8 cellular contexts compared by ENCODE assay signal in genomic region chr14:96797943-96798349, GRCh38. TPM values are rescaled to one million over a fixed set of nuclear protein-coding genes. Genes with fewer than 3 reads are reported as not detected.
DNase-seq lines count a peak whose midpoint lies in the region; ATAC-seq and TF ChIP-seq lines count a peak whose summit lies in the region.

No MANE protein-coding gene starts in this region.

- peak overlapping the region; percentile 56; the same call in 1 of the 2 replicates for H3K56ac ChIP-seq in IMR-90 (ENCODE audit: extremely low read depth, insufficient read depth, low read length)

- no peak overlapping the region for H2BK15ac ChIP-seq in IMR-90 (ENCODE audit: low read depth, low read length)

- no peak overlapping the region for H2BK5ac ChIP-seq in IMR-90 (ENCODE audit: low read depth, low read length, poor library complexity, severe bottlenecking)

- intact Hi-C loops in IMR-90 (cut with micrococcal nuclease) = loop anchor here (2.0 kb wide), 1 partner anchor 55 kb away; no protein-coding TSS in a partner anchor
- intact Hi-C loops in activated T-helper 2 cell treated with anti-CD3 and anti-CD28 coated beads, Interferon-gamma antibody, Interleukin-2, Interleukin-4, amounts not matched to agents 10 μg/mL and 5 μg/mL and 100 μg/mL, durations not matched to agents 14 hours and 24 hours and 36 hours (cut with micrococcal nuclease) = loop anchor here (5.0 kb wide), 1 partner anchor 54 kb away; no protein-coding TSS in a partner anchor
- intact Hi-C loops in left lung (cut with DNase I) = no loop called here

- peaks cover 19 to 22% of the 10 kb centered on the region in 2 experiments for H3K79me1 ChIP-seq in IMR-90 (ENCODE audit: low read depth in 1 of 2, low read length in 2 of 2)

- peak overlapping the region; percentile 15 to 68; a peak in 2 of 4 replicates for H4K8ac ChIP-seq in IMR-90 (ENCODE audit: low read depth in 2 of 2, low read length in 2 of 2)

- no peak overlapping the region for H2BK20ac ChIP-seq in IMR-90 (ENCODE audit: low read depth, low read length)

- in situ Hi-C loops in IMR-90 (cut with MboI; ENCODE audit: low sequenced_read_pairs) = no loop called here

- DNase-seq in NCI-H146 (lab: John Stamatoyannopoulos, UW) (peak; percentile 18), NCI-H146 treated with DMSO at 0.1 percent for 48 hours (lab: John Stamatoyannopoulos, UW; ENCODE audit: unreplicated experiment) (no peak), IMR-90 (no peak), left lung (peak in 1 of 2 donors; percentile 77), type B pancreatic cell (ENCODE audit: extremely low spot score, unreplicated experiment) (no peak), COLO829 (ENCODE audit: low spot score) (no peak)
- no peak for DNase-seq in activated T-helper 2 cell treated with anti-CD3 and anti-CD28 coated beads, Interferon-gamma antibody, Interleukin-2, Interleukin-4, amounts not matched to agents 10 μg/mL and 5 μg/mL and 100 μg/mL, durations not matched to agents 14 hours and 24 hours and 36 hours (ENCODE audit: low spot score)

- WGBS in IMR-90 (ENCODE audit: extremely low coverage in 2 of 2, insufficient read length in 1 of 2), 2 experiments = no CpG with 5 or more reads among the region's 16 CpGs

- H3K36me3 ChIP-seq in IMR-90 (ENCODE audit: control insufficient read depth, insufficient read depth, low read length) (no peaks in the 10 kb centered on the region), left lung (no peaks in the 10 kb centered on the region)

- peak overlapping the region; percentile 40; the same call in 1 of the 2 replicates for H3K23ac ChIP-seq in IMR-90 (ENCODE audit: low read depth, low read length)

- H3K4me3 ChIP-seq in IMR-90 (ENCODE audit: insufficient read depth, low read depth, low read length) = peak overlapping the region; percentile 67
- H3K4me3 ChIP-seq in left lung = peak overlapping the region; percentile 65 to 83

- H3K27ac Mint-ChIP-seq in activated T-helper 2 cell treated with anti-CD3 and anti-CD28 coated beads, Interferon-gamma antibody, Interleukin-2, Interleukin-4, amounts not matched to agents 10 μg/mL and 5 μg/mL and 100 μg/mL, durations not matched to agents 14 hours and 24 hours and 36 hours = peak overlapping the region; percentile 80
- peak overlapping the region; percentile 84 for H3K27ac Mint-ChIP-seq in type B pancreatic cell

- ATAC-seq in GM21367 (IDR thresholded peaks at IDR 0.05; ENCODE audit: unreplicated experiment) (peak; percentile 19), IMR-90 (ENCODE audit: low read depth) (no peak), left lung (no peak)

- H4K5ac ChIP-seq in IMR-90 (ENCODE audit: low read depth, low read length) = no peak overlapping the region

- no peak overlapping the region for H3K18ac ChIP-seq in IMR-90 (ENCODE audit: low read depth, low read length)

- no peak overlapping the region for H3K14ac ChIP-seq in IMR-90 (replicated peaks; ENCODE audit: low read depth, low read length)

- H3K27me3 ChIP-seq in IMR-90 (ENCODE audit: control insufficient read depth, insufficient read depth, low read length) (no peaks in the 10 kb centered on the region), left lung (no peaks in the 10 kb centered on the region)

- no peak for TF ChIP-seq POLR2A in IMR-90 (IDR thresholded peaks at IDR 0.05; ENCODE audit: low read depth, low read length)

- H3K27ac ChIP-seq in IMR-90 (ENCODE audit: insufficient read depth, low read length) (peak overlapping the region; percentile 39; the same call in 1 of the 2 replicates), left lung (peak overlapping the region in 1 of 2 donors; percentile 54)

- peaks cover 33% of the 10 kb centered on the region for H3K4me1 Mint-ChIP-seq in activated T-helper 2 cell treated with anti-CD3 and anti-CD28 coated beads, Interferon-gamma antibody, Interleukin-2, Interleukin-4, amounts not matched to agents 10 μg/mL and 5 μg/mL and 100 μg/mL, durations not matched to agents 14 hours and 24 hours and 36 hours (ENCODE audit: low read depth)
- H3K4me1 Mint-ChIP-seq in type B pancreatic cell (ENCODE audit: unreplicated experiment) = peaks cover 13% of the 10 kb centered on the region

- H3K4me1 ChIP-seq in IMR-90 (ENCODE audit: control insufficient read depth, insufficient read depth, low read length) (no peaks in the 10 kb centered on the region), left lung (peaks cover 11 to 23% of the 10 kb centered on the region in 2 donors)

- no peaks in the 10 kb centered on the region for H3K9me1 ChIP-seq in IMR-90 (ENCODE audit: insufficient read depth, low read length)

- peaks cover 11% of the 10 kb centered on the region for H3K36me3 Mint-ChIP-seq in activated T-helper 2 cell treated with anti-CD3 and anti-CD28 coated beads, Interferon-gamma antibody, Interleukin-2, Interleukin-4, amounts not matched to agents 10 μg/mL and 5 μg/mL and 100 μg/mL, durations not matched to agents 14 hours and 24 hours and 36 hours (ENCODE audit: low read depth)
- H3K36me3 Mint-ChIP-seq in type B pancreatic cell = no peaks in the 10 kb centered on the region

- CTCF ChIA-PET in IMR-90 (lab: Yijun Ruan, JAX) = no interaction called here

- no peak overlapping the region for H3K4ac ChIP-seq in IMR-90 (ENCODE audit: low read depth, low read length)

- TF ChIP-seq CTCF in IMR-90 (conservative IDR thresholded peaks at IDR 0.05; ENCODE audit: low read depth, low read length) (no peak), left lung (IDR thresholded peaks at IDR 0.05) (no peak), type B pancreatic cell (conservative IDR thresholded peaks at IDR 0.05) (no peak)

- no TSS peak for BruUV-seq in IMR-90 (replicated peaks; lab: Mats Ljungman, UMichigan)

- peak overlapping the region; percentile 89 for H2AK9ac ChIP-seq in IMR-90 (replicated peaks; ENCODE audit: low read depth, low read length, poor library complexity)

- H3K9me3 ChIP-seq in IMR-90 (ENCODE audit: control insufficient read depth, insufficient read depth, low read length) = no peaks in the 10 kb centered on the region
- no peaks in the 10 kb centered on the region for H3K9me3 ChIP-seq in left lung

- H3K27me3 Mint-ChIP-seq in activated T-helper 2 cell treated with anti-CD3 and anti-CD28 coated beads, Interferon-gamma antibody, Interleukin-2, Interleukin-4, amounts not matched to agents 10 μg/mL and 5 μg/mL and 100 μg/mL, durations not matched to agents 14 hours and 24 hours and 36 hours (ENCODE audit: low read depth) = peaks cover 7% of the 10 kb centered on the region
- no peaks in the 10 kb centered on the region for H3K27me3 Mint-ChIP-seq in type B pancreatic cell

- H2AFZ ChIP-seq in IMR-90 (replicated peaks; ENCODE audit: low read length, poor library complexity) = peak overlapping the region; percentile 92

- no peak overlapping the region for H4K91ac ChIP-seq in IMR-90 (ENCODE audit: insufficient read depth, low read depth, low read length)

- dilution Hi-C loops in IMR-90 (cut with HindIII; ENCODE audit: low sequenced_read_pairs, unreplicated experiment) = no loop called here

- no peak overlapping the region for H2AK5ac ChIP-seq in IMR-90 (ENCODE audit: low read depth, low read length)

- H2BK120ac ChIP-seq in IMR-90 (ENCODE audit: low read depth, low read length) = no peak overlapping the region

- peak overlapping the region; percentile 87 for H3K4me3 Mint-ChIP-seq in activated T-helper 2 cell treated with anti-CD3 and anti-CD28 coated beads, Interferon-gamma antibody, Interleukin-2, Interleukin-4, amounts not matched to agents 10 μg/mL and 5 μg/mL and 100 μg/mL, durations not matched to agents 14 hours and 24 hours and 36 hours (ENCODE audit: low read depth)
- H3K4me3 Mint-ChIP-seq in type B pancreatic cell = peak overlapping the region; percentile 93

- no peak for TF ChIP-seq RAD21 in IMR-90 (IDR thresholded peaks at IDR 0.05; ENCODE audit: low read length)

- H3K9ac ChIP-seq in IMR-90 (ENCODE audit: low read depth, low read length) = peak overlapping the region; percentile 85

- POLR2A ChIA-PET in IMR-90 (lab: Charles Lee; ENCODE audit: unreplicated experiment) = no interaction called here

- H4K20me1 ChIP-seq in IMR-90 (ENCODE audit: insufficient read depth, low read length) = no peaks in the 10 kb centered on the region

- H3K9me3 Mint-ChIP-seq in activated T-helper 2 cell treated with anti-CD3 and anti-CD28 coated beads, Interferon-gamma antibody, Interleukin-2, Interleukin-4, amounts not matched to agents 10 μg/mL and 5 μg/mL and 100 μg/mL, durations not matched to agents 14 hours and 24 hours and 36 hours = no peaks in the 10 kb centered on the region
- H3K9me3 Mint-ChIP-seq in type B pancreatic cell = no peaks in the 10 kb centered on the region

- H3K4me2 ChIP-seq in IMR-90 (ENCODE audit: low read depth, low read length) = peak overlapping the region; percentile 85

TF ChIP-seq in IMR-90, 13 proteins besides CTCF, POLR2A, EP300 and RAD21 (continues in another document):
- TF ChIP-seq MAZ (IDR thresholded peaks at IDR 0.05; ENCODE audit: borderline replicate concordance, low read depth, low read length) = no peak
- no peak for TF ChIP-seq SMC3 (IDR thresholded peaks at IDR 0.05; ENCODE audit: low read depth, low read length)
- no peak for TF ChIP-seq RCOR1 (IDR thresholded peaks at IDR 0.05; ENCODE audit: insufficient replicate concordance, low read length)
- no peak for TF ChIP-seq MAFK (IDR thresholded peaks at IDR 0.05; ENCODE audit: low read depth, low read length)
- TF ChIP-seq CEBPB (IDR thresholded peaks at IDR 0.05; ENCODE audit: low read depth, low read length) = no peak
- TF ChIP-seq, protein P1, sequence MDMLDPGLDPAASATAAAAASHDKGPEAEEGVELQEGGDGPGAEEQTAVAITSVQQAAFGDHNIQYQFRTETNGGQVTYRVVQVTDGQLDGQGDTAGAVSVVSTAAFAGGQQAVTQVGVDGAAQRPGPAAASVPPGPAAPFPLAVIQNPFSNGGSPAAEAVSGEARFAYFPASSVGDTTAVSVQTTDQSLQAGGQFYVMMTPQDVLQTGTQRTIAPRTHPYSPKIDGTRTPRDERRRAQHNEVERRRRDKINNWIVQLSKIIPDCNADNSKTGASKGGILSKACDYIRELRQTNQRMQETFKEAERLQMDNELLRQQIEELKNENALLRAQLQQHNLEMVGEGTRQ (IDR thresholded peaks at IDR 0.05; ENCODE audit: low read depth, low read length) = no peak
- no peak for TF ChIP-seq NFE2L2 (IDR thresholded peaks at IDR 0.05; ENCODE audit: low read depth, low read length)
- TF ChIP-seq RFX5 (IDR thresholded peaks at IDR 0.05; ENCODE audit: low read depth, low read length) = no peak
- TF ChIP-seq FOS (IDR thresholded peaks at IDR 0.05; ENCODE audit: low read depth, low read length) = no peak
- no peak for TF ChIP-seq BHLHE40 (IDR thresholded peaks at IDR 0.05; ENCODE audit: low read depth, low read length)

RNA-seq across cellular contexts. Expression of gene VRK1, which starts 0.8 kb away (rescaled TPM):
- 19.9 and 41.7 TPM in 2 replicates for total RNA-seq in IMR-90 (2012; rRNA removed)
- 10.9 and 14.2 TPM in 2 replicates for polyA plus RNA-seq in IMR-90 (2012; rRNA removed)
- 1.2 and 1.3 TPM in 2 replicates for polyA plus RNA-seq in IMR-90 (2012; cell fraction: cytosol; rRNA removed)
- 0.91 and 3.7 TPM in 2 replicates for polyA plus RNA-seq in IMR-90 (2012; cell fraction: nucleus; rRNA removed; ENCODE audit: low replicate concordance)
- 67.8 and 70.4 TPM in 2 replicates for total RNA-seq in activated T-helper 2 cell treated with anti-CD3 and anti-CD28 coated beads, Interferon-gamma antibody, Interleukin-2, Interleukin-4, amounts not matched to agents 10 μg/mL and 5 μg/mL and 100 μg/mL, durations not matched to agents 14 hours and 24 hours and 36 hours
- 10 to 100 TPM in 1 of 2 donors, 1 to 10 TPM in 1; 9.7 to 14.0 TPM for total RNA-seq in left lung
- 18.5 and 36.9 TPM in 2 replicates for total RNA-seq in type B pancreatic cell (ENCODE audit: low replicate concordance)

Comparison
In these comparisons a context has a peak if more than half of its experiments do, and no peak if none do; other contexts are left out.
1. intact Hi-C loops: an anchor here in IMR-90 (2.0 kb wide) and activated T-helper 2 cell treated with anti-CD3 and anti-CD28 coated beads, Interferon-gamma antibody, Interleukin-2, Interleukin-4, amounts not matched to agents 10 μg/mL and 5 μg/mL and 100 μg/mL, durations not matched to agents 14 hours and 24 hours and 36 hours (5.0 kb wide); none called in left lung.